35 cellular contexts compared by ENCODE assay signal in genomic region chr20:1507276-1507675, GRCh38. TPM values are rescaled to one million over a fixed set of nuclear protein-coding genes. Genes with fewer than 3 reads are reported as not detected.
"Had no signal": no experiment of that assay in that cellular context is flagged by ENCODE, and none has a peak within 500 bp of the region (broad histone marks: within the 10 kb centered on the region; RNA-seq: fewer than 3 reads in every experiment).

No MANE protein-coding gene starts in this region.

- H3K36me3 ChIP-seq: esophagus muscularis mucosa, gastroesophageal sphincter, heart left ventricle, prostate gland, right atrium auricular region, sigmoid colon, stomach, tibial artery had no signal

- H3K27me3 ChIP-seq: heart left ventricle, right atrium auricular region had no signal

- H3K4me3 ChIP-seq: coronary artery, esophagus muscularis mucosa, gastroesophageal sphincter, heart left ventricle, lung, mucosa of descending colon, prostate gland, right atrium auricular region, sigmoid colon, stomach, tibial artery had no signal

- H3K9me3 ChIP-seq: mucosa of descending colon, prostate gland, right atrium auricular region, sigmoid colon, stomach had no signal

- H3K27ac ChIP-seq: coronary artery, esophagus muscularis mucosa, foreskin keratinocyte, gastroesophageal sphincter, heart left ventricle, prostate gland, right atrium auricular region, sigmoid colon, stomach, tibial artery had no signal

- H3K36me3 Mint-ChIP-seq: immature natural killer cell; mesothelial cell of epicardium; stimulated activated effector memory CD8-positive, alpha-beta T cell treated with anti-CD3 and anti-CD28 coated beads, Interleukin-12 subunit alpha, Interleukin-12 subunit beta, amount 100 ng/mL, for 72 hours; type B pancreatic cell had no signal

- H3K27ac Mint-ChIP-seq: immature natural killer cell; mesothelial cell of epicardium; naive B cell; nephron; stimulated activated effector memory CD8-positive, alpha-beta T cell treated with anti-CD3 and anti-CD28 coated beads, Interleukin-12 subunit alpha, Interleukin-12 subunit beta, amount 100 ng/mL, for 72 hours; type B pancreatic cell had no signal

- H3K4me3 Mint-ChIP-seq: immature natural killer cell; mesothelial cell of epicardium; naive B cell; nephron; stimulated activated effector memory CD8-positive, alpha-beta T cell treated with anti-CD3 and anti-CD28 coated beads, Interleukin-12 subunit alpha, Interleukin-12 subunit beta, amount 100 ng/mL, for 72 hours; type B pancreatic cell had no signal

- H3K9me3 Mint-ChIP-seq: immature natural killer cell; stimulated activated effector memory CD8-positive, alpha-beta T cell treated with anti-CD3 and anti-CD28 coated beads, Interleukin-12 subunit alpha, Interleukin-12 subunit beta, amount 100 ng/mL, for 72 hours had no signal

- H3K4me1 Mint-ChIP-seq: mesothelial cell of epicardium, nephron had no signal

- H3K4me1 ChIP-seq: esophagus muscularis mucosa, gastroesophageal sphincter, prostate gland, right atrium auricular region, sigmoid colon, stomach had no signal

- DNase-seq: dermis blood vessel endothelial cell; effector memory CD4-positive, alpha-beta T cell; foreskin keratinocyte; heart left ventricle; hippocampal formation; immature natural killer cell; kidney; mesenchymal stem cell; mucosa of descending colon; naive B cell; nucleus accumbens; sigmoid colon; stimulated activated CD4-positive, alpha-beta T cell treated with anti-CD3 and anti-CD28 coated beads, Interleukin-2, amount 100 ng/mL, for 24 hours; stimulated activated CD4-positive, alpha-beta T cell treated with anti-CD3 and anti-CD28 coated beads, Interleukin-4, amount 100 ng/mL, for 24 hours; stimulated activated naive CD4-positive, alpha-beta T cell treated with Interleukin-2 at 50 U/mL for 16 hours; stomach; tibial artery had no signal

RNA-seq across cellular contexts. Expression of gene SIRPB2, which starts 16.1 kb away (rescaled TPM):
- total RNA-seq: fibroblast of lung, mesothelial cell of epicardium, osteocyte had no signal
- polyA plus RNA-seq: fibroblast of lung had no signal

RNA-seq across cellular contexts. Expression of gene SIRPD, which starts 50.2 kb away (rescaled TPM):
- total RNA-seq: dermis blood vessel endothelial cell, endothelial cell of umbilical vein, epithelial cell of proximal tubule, esophagus muscularis mucosa, fibroblast of lung, foreskin keratinocyte, left lobe of liver, mesothelial cell of epicardium, mucosa of descending colon, osteocyte, right atrium auricular region, skeletal muscle tissue, temporal lobe had no signal
- polyA plus RNA-seq: endothelial cell of umbilical vein, fibroblast of lung, foreskin keratinocyte, heart left ventricle, liver, stomach had no signal
